In the genomic region with DNA sequence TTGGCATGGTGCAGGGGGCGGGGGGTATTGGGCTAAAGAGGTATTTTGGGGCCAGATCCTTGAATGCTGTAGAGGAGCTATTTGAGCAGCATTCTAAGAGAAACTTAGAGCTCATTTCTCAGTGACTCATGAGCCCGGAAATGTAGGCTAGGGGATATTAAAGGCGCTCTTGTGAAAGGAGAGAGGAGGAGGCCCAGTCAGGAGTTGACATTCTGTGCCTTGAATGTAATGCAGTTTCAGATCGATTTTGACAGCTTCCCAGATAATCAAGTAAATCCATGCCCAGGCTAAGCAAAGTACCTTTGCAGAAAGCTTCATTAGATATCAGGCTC, we compare ENCODE assay signal across 8 cellular contexts. TPM values are rescaled to one million over a fixed set of nuclear protein-coding genes. Genes with fewer than 3 reads are reported as not detected.
DNase-seq lines count a peak whose midpoint lies in the region; ATAC-seq and TF ChIP-seq lines count a peak whose summit lies in the region.

No MANE protein-coding gene starts in this region.

- H3K36me3 ChIP-seq in ACC112 (ENCODE audit: insufficient read depth, low read length): peaks cover 6% of the 10 kb centered on the region; the same call in 1 of the 2 replicates

- peak; percentile 17 for DNase-seq in NCI-H69 (lab: John Stamatoyannopoulos, UW)
- no peak for DNase-seq in glutamatergic neuron
- DNase-seq in progenitor cell of endocrine pancreas (ENCODE audit: low spot score, unreplicated experiment): no peak
- no peak for DNase-seq in 8988T

- H3K27me3 Mint-ChIP-seq in activated naive CD4-positive, alpha-beta T cell treated with anti-CD3 and anti-CD28 coated beads, Interleukin-2, amount 50 U/mL, for 24 hours: no peaks in the 10 kb centered on the region
- H3K27me3 Mint-ChIP-seq in glutamatergic neuron (ENCODE audit: unreplicated experiment) (peaks cover 13% of the 10 kb centered on the region), progenitor cell of endocrine pancreas (no peaks in the 10 kb centered on the region)

- H3K79me2 ChIP-seq in ACC112 (ENCODE audit: control insufficient read depth, insufficient read depth, low read length, unreplicated experiment): peaks cover 64% of the 10 kb centered on the region

- H3K9me3 Mint-ChIP-seq in activated naive CD4-positive, alpha-beta T cell treated with anti-CD3 and anti-CD28 coated beads, Interleukin-2, amount 50 U/mL, for 24 hours: no peaks in the 10 kb centered on the region
- H3K9me3 Mint-ChIP-seq in glutamatergic neuron (ENCODE audit: unreplicated experiment): peaks cover 4% of the 10 kb centered on the region
- no peaks in the 10 kb centered on the region for H3K9me3 Mint-ChIP-seq in progenitor cell of endocrine pancreas (ENCODE audit: low read depth)

- TF ChIP-seq CTCF in GM12875 (IDR thresholded peaks at IDR 0.05; ENCODE audit: borderline replicate concordance, insufficient read depth, low read depth, low read length): no peak
- no peak for TF ChIP-seq CTCF in glutamatergic neuron (IDR thresholded peaks at IDR 0.05; ENCODE audit: partially characterized antibody, unreplicated experiment)
- no peak for TF ChIP-seq CTCF in progenitor cell of endocrine pancreas (IDR thresholded peaks at IDR 0.05; ENCODE audit: unreplicated experiment)

- peak overlapping the region; percentile 96 for H3K27ac Mint-ChIP-seq in activated naive CD4-positive, alpha-beta T cell treated with anti-CD3 and anti-CD28 coated beads, Interleukin-2, amount 50 U/mL, for 24 hours
- peak overlapping the region; percentile 94 for H3K27ac Mint-ChIP-seq in glutamatergic neuron (ENCODE audit: unreplicated experiment)
- H3K27ac Mint-ChIP-seq in progenitor cell of endocrine pancreas: peak overlapping the region; percentile 98

- peaks cover 8% of the 10 kb centered on the region for H3K36me3 Mint-ChIP-seq in activated naive CD4-positive, alpha-beta T cell treated with anti-CD3 and anti-CD28 coated beads, Interleukin-2, amount 50 U/mL, for 24 hours
- no peaks in the 10 kb centered on the region for H3K36me3 Mint-ChIP-seq in glutamatergic neuron (ENCODE audit: unreplicated experiment)
- H3K36me3 Mint-ChIP-seq in progenitor cell of endocrine pancreas (ENCODE audit: insufficient read depth): peaks cover 2% of the 10 kb centered on the region

- peak overlapping the region; percentile 86 for H3K4me3 ChIP-seq in ACC112 (ENCODE audit: low read depth, low read length)
- H3K4me3 ChIP-seq in GM12875 (ENCODE audit: low read depth, low read length): peak overlapping the region; percentile 76

- ATAC-seq in HG02852 (IDR thresholded peaks at IDR 0.05; ENCODE audit: unreplicated experiment): no peak

- H3K4me1 ChIP-seq in ACC112 (ENCODE audit: control insufficient read depth, insufficient read depth, low read length, unreplicated experiment): peaks cover 17% of the 10 kb centered on the region

- H3K4me3 Mint-ChIP-seq in activated naive CD4-positive, alpha-beta T cell treated with anti-CD3 and anti-CD28 coated beads, Interleukin-2, amount 50 U/mL, for 24 hours: peak overlapping the region; percentile 96
- H3K4me3 Mint-ChIP-seq in glutamatergic neuron (ENCODE audit: unreplicated experiment): peak overlapping the region; percentile 96
- H3K4me3 Mint-ChIP-seq in progenitor cell of endocrine pancreas (ENCODE audit: low read depth): peak overlapping the region; percentile 87

- no peak overlapping the region for H2AFZ ChIP-seq in ACC112 (ENCODE audit: low read length, unreplicated experiment)

- H3K27ac ChIP-seq in ACC112 (ENCODE audit: low read depth, low read length): peak overlapping the region; percentile 71

- H3K4me1 Mint-ChIP-seq in activated naive CD4-positive, alpha-beta T cell treated with anti-CD3 and anti-CD28 coated beads, Interleukin-2, amount 50 U/mL, for 24 hours: peaks cover 48% of the 10 kb centered on the region
- peaks cover 23% of the 10 kb centered on the region for H3K4me1 Mint-ChIP-seq in glutamatergic neuron (ENCODE audit: low read depth, unreplicated experiment)
- peaks cover 19% of the 10 kb centered on the region for H3K4me1 Mint-ChIP-seq in progenitor cell of endocrine pancreas (ENCODE audit: low read depth)

- H3K27me3 ChIP-seq in ACC112 (ENCODE audit: insufficient read depth, low read length): no peaks in the 10 kb centered on the region

RNA-seq across cellular contexts. Expression of gene CAB39, which starts 1.4 kb away (rescaled TPM):
- total RNA-seq in glutamatergic neuron (ENCODE audit: unreplicated experiment) (60.3 TPM), progenitor cell of endocrine pancreas (44.1 and 49.0 TPM in 2 replicates)
